Comparison of ENCODE assay signal across 11 cellular contexts in genomic region chr11:35334385-35335090, GRCh38.
DNase-seq lines count a peak whose midpoint lies in the region; ATAC-seq, FAIRE-seq and TF ChIP-seq lines count a peak whose summit lies in the region.
"Had no signal": no experiment of that assay in that cellular context is flagged by ENCODE, and none has a peak within 500 bp of the region (broad histone marks: within the 10 kb centered on the region; RNA-seq: fewer than 3 reads in every experiment).

No MANE protein-coding gene starts in this region.

- no peak for TF ChIP-seq EP300 in esophagus muscularis mucosa (IDR thresholded peaks at IDR 0.05)

- DNase-seq in NCI-H187 (lab: John Stamatoyannopoulos, UW) (peak; percentile 14 to 22), NCI-H187 treated with DMSO at 0.1 percent for 48 hours (lab: John Stamatoyannopoulos, UW) (no peak), kidney tubule cell (ENCODE audit: low spot score) (peak; percentile 60), esophagus muscularis mucosa (ENCODE audit: extremely low spot score) (no peak), D721Med (ENCODE audit: insufficient read length, low spot score) (no peak), NCI-H526 treated with DMSO at 0.1 percent for 48 hours (lab: John Stamatoyannopoulos, UW) (no peak)

- no peak for TF ChIP-seq CTCF in esophagus muscularis mucosa (IDR thresholded peaks at IDR 0.05)
- no peak for TF ChIP-seq CTCF in D721Med (IDR thresholded peaks at IDR 0.05; ENCODE audit: insufficient read depth, missing control alignments)

- H3K27me3 ChIP-seq in esophagus muscularis mucosa, result no peaks in the 10 kb centered on the region

- TF ChIP-seq POLR2A in esophagus muscularis mucosa (IDR thresholded peaks at IDR 0.05; ENCODE audit: low read depth), result no peak

- no peak overlapping the region for H3K27ac ChIP-seq in esophagus muscularis mucosa (replicated peaks in 1 of 4)
- H3K27ac ChIP-seq: HL-60 had no signal

- intact Hi-C loops in esophagus muscularis mucosa (cut with DNase I), result no loop called here

- H3K36me3 ChIP-seq in esophagus muscularis mucosa, result no peaks in the 10 kb centered on the region

- no peak overlapping the region for H3K4me3 ChIP-seq in esophagus muscularis mucosa
- H3K4me3 ChIP-seq: A549 had no signal

- ATAC-seq in GM21423 (IDR thresholded peaks at IDR 0.05; ENCODE audit: unreplicated experiment), result peak; percentile 87
- ATAC-seq in HG03432 (IDR thresholded peaks at IDR 0.05; ENCODE audit: unreplicated experiment), result peak; percentile 83
- ATAC-seq: A549, SK-N-SH treated with all-trans-retinoic acid at 6 μM for 48 hours had no signal

- FAIRE-seq in D721Med (lab: Jason Lieb, UNC), result no peak
- FAIRE-seq: A549 had no signal

- H3K9me3 ChIP-seq in esophagus muscularis mucosa, result no peaks in the 10 kb centered on the region
- H3K9me3 ChIP-seq: A549 had no signal

- 85% methylated on average over 5 of the region's 5 CpGs for WGBS in esophagus muscularis mucosa

- H3K4me1 ChIP-seq in esophagus muscularis mucosa, result peaks cover 0 to 11% (median 6%) of the 10 kb centered on the region in 4 donors

Comparison
In these comparisons a context has a peak if more than half of its experiments do, and no peak if none do; other contexts are left out.
1. DNase-seq: peak in NCI-H187 (2 of 2) and kidney tubule cell (single experiment); none in NCI-H187 treated with DMSO at 0.1 percent for 48 hours (single experiment), esophagus muscularis mucosa (single experiment), D721Med (single experiment) and NCI-H526 treated with DMSO at 0.1 percent for 48 hours (single experiment).